Comparison of ENCODE assay signal across 1 cellular context in genomic region chr11:95341246-95341645, GRCh38.
TF ChIP-seq lines count a peak whose summit lies in the region.

No MANE protein-coding gene starts in this region.

TF ChIP-seq in H1, 55 proteins besides CTCF, POLR2A, EP300 and RAD21 (continued from another document):
- no peak for TF ChIP-seq HDAC2 (IDR thresholded peaks at IDR 0.05; ENCODE audit: borderline replicate concordance in 1 of 2, low read depth in 2 of 2, low read length in 2 of 2)
- TF ChIP-seq KDM4A (IDR thresholded peaks at IDR 0.05; ENCODE audit: low read depth, low read length, severe bottlenecking), result no peak
- TF ChIP-seq ZNF274 (IDR thresholded peaks at IDR 0.05; ENCODE audit: borderline replicate concordance, extremely low read depth, low read length), result no peak
- TF ChIP-seq CEBPB (IDR thresholded peaks at IDR 0.05; ENCODE audit: low read depth, low read length), result no peak
- TF ChIP-seq SIN3A (conservative IDR thresholded peaks at IDR 0.05 in 1 of 2, IDR thresholded peaks at IDR 0.05 in 1 of 2; ENCODE audit: low read depth in 1 of 2, low read length in 2 of 2), result no peak
- no peak for TF ChIP-seq SAP30 (IDR thresholded peaks at IDR 0.05; ENCODE audit: insufficient read depth, insufficient replicate concordance, low read length)
- TF ChIP-seq CBX8 (IDR thresholded peaks at IDR 0.05; ENCODE audit: borderline replicate concordance, low read depth, low read length), result no peak
- TF ChIP-seq FOSL1 (IDR thresholded peaks at IDR 0.05; ENCODE audit: insufficient read depth, low read depth, low read length), result no peak
- TF ChIP-seq CHD7 (IDR thresholded peaks at IDR 0.05; ENCODE audit: insufficient replicate concordance, low read length), result no peak
